Comparison of ENCODE assay signal across 8 cellular contexts in genomic region chr1:61588736-61589381, GRCh38.
A peak's percentile ranks its signal among the peaks of the same experiment; 100 is the strongest.
DNase-seq lines count a peak whose midpoint lies in the region; ATAC-seq and TF ChIP-seq lines count a peak whose summit lies in the region.

No MANE protein-coding gene starts in this region.

- no peak overlapping the region for H3K27ac Mint-ChIP-seq in activated CD8-positive, alpha-beta T cell treated with anti-CD3 and anti-CD28 coated beads for 36 hours

- peaks cover 2% of the 10 kb centered on the region for H3K27me3 Mint-ChIP-seq in activated CD8-positive, alpha-beta T cell treated with anti-CD3 and anti-CD28 coated beads for 36 hours

- CTCF ChIA-PET in activated CD8-positive, alpha-beta T cell treated with anti-CD3 and anti-CD28 coated beads for 36 hours (lab: Charles Lee), result interaction anchor here (0.6 to 2.8 kb wide), 37 partner anchors 9 to 1612 kb away, joined by 3 to 17 read pairs (median 4); no protein-coding TSS in a partner anchor

- H3K9ac ChIP-seq in neural cell (ENCODE audit: low read length), result no peak overlapping the region

- POLR2A ChIA-PET in activated CD8-positive, alpha-beta T cell treated with anti-CD3 and anti-CD28 coated beads for 36 hours (lab: Charles Lee), result no interaction called here

- no peaks in the 10 kb centered on the region for H3K9me3 ChIP-seq in neural cell (ENCODE audit: low read length)

- H3K9me2 ChIP-seq in neural cell (ENCODE audit: insufficient read depth, low read length), result no peaks in the 10 kb centered on the region

- H3K79me2 ChIP-seq in neural cell (replicated peaks; ENCODE audit: insufficient read depth, low read length), result no peaks in the 10 kb centered on the region

- H3F3A ChIP-seq in neural cell (ENCODE audit: insufficient read depth, low read length, poor library complexity, severe bottlenecking), result no peaks in the 10 kb centered on the region

- peak; percentile 73 for TF ChIP-seq CTCF in activated CD8-positive, alpha-beta T cell treated with anti-CD3 and anti-CD28 coated beads for 36 hours (IDR thresholded peaks at IDR 0.05)
- TF ChIP-seq CTCF in epithelial cell of proximal tubule (conservative IDR thresholded peaks at IDR 0.05; ENCODE audit: low read depth, low read length), result peak; percentile 95
- peak; percentile 75 for TF ChIP-seq CTCF in neural cell (IDR thresholded peaks at IDR 0.05; ENCODE audit: poor library complexity, severe bottlenecking)

- H3K4me1 Mint-ChIP-seq in activated CD8-positive, alpha-beta T cell treated with anti-CD3 and anti-CD28 coated beads for 36 hours (ENCODE audit: low read depth), result no peaks in the 10 kb centered on the region

- no peak overlapping the region for H3K27ac ChIP-seq in neural cell (ENCODE audit: low read length)

- intact Hi-C loops in activated CD8-positive, alpha-beta T cell treated with anti-CD3 and anti-CD28 coated beads for 36 hours (cut with micrococcal nuclease), result loop anchor here (10.0 kb wide), 2 partner anchors 124 to 544 kb away; no protein-coding TSS in a partner anchor

- DNase-seq in COLO668 (lab: John Stamatoyannopoulos, UW; ENCODE audit: unreplicated experiment) (peak; percentile 82), NCI-H82 (lab: John Stamatoyannopoulos, UW) (peak; percentile 92), epithelial cell of proximal tubule (ENCODE audit: low read depth) (peak; percentile 19), ureter (ENCODE audit: low spot score) (peak; percentile 65)
- peak; percentile 83 for DNase-seq in activated CD8-positive, alpha-beta T cell treated with anti-CD3 and anti-CD28 coated beads for 36 hours

- H3K36me3 ChIP-seq in neural cell (ENCODE audit: insufficient read depth, low read length), result no peaks in the 10 kb centered on the region

- H3K9me3 Mint-ChIP-seq in activated CD8-positive, alpha-beta T cell treated with anti-CD3 and anti-CD28 coated beads for 36 hours, result no peaks in the 10 kb centered on the region

- H2AFZ ChIP-seq in neural cell (ENCODE audit: low read depth, low read length), result no peak overlapping the region

- no peak overlapping the region for H3K4me3 ChIP-seq in epithelial cell of proximal tubule (ENCODE audit: low read depth, low read length)
- no peak overlapping the region for H3K4me3 ChIP-seq in neural cell (ENCODE audit: low read length)

- TF ChIP-seq EP300 in neural cell (conservative IDR thresholded peaks at IDR 0.05; ENCODE audit: poor library complexity, severe bottlenecking), result no peak

- no peaks in the 10 kb centered on the region for H4K20me1 ChIP-seq in neural cell (ENCODE audit: insufficient read depth)

- peak; percentile 94 for ATAC-seq in GM19467 (IDR thresholded peaks at IDR 0.05; ENCODE audit: unreplicated experiment)
- peak; percentile 70 for ATAC-seq in HG03575 (IDR thresholded peaks at IDR 0.05; ENCODE audit: extremely low read depth, insufficient number of reproducible peaks, low FRiP score, unreplicated experiment)
- peak; percentile 83 for ATAC-seq in activated CD8-positive, alpha-beta T cell treated with anti-CD3 and anti-CD28 coated beads for 36 hours

- no peak overlapping the region for H3K4me3 Mint-ChIP-seq in activated CD8-positive, alpha-beta T cell treated with anti-CD3 and anti-CD28 coated beads for 36 hours

- no peaks in the 10 kb centered on the region for H3K36me3 Mint-ChIP-seq in activated CD8-positive, alpha-beta T cell treated with anti-CD3 and anti-CD28 coated beads for 36 hours (ENCODE audit: low read depth)

- peak; percentile 71 for TF ChIP-seq RAD21 in neural cell (conservative IDR thresholded peaks at IDR 0.05)

- H3K27me3 ChIP-seq in neural cell (ENCODE audit: insufficient read depth, low read depth, low read length), result no peaks in the 10 kb centered on the region

- H3K4me2 ChIP-seq in neural cell (ENCODE audit: low read length), result no peak overlapping the region

TF ChIP-seq in neural cell, 6 proteins besides CTCF, POLR2A, EP300 and RAD21:
- TF ChIP-seq TAF1 (IDR thresholded peaks at IDR 0.05; ENCODE audit: low read depth) (no peak), EZH2 (IDR thresholded peaks at IDR 0.05; ENCODE audit: borderline replicate concordance, insufficient read depth, low read length, poor library complexity, severe bottlenecking) (no peak), POLR2AphosphoS5 (IDR thresholded peaks at IDR 0.05) (no peak), MXI1 (conservative IDR thresholded peaks at IDR 0.05; ENCODE audit: poor library complexity, severe bottlenecking) (no peak), SMC3 (conservative IDR thresholded peaks at IDR 0.05; ENCODE audit: poor library complexity) (peak; percentile 81)
- TF ChIP-seq, protein P1, sequence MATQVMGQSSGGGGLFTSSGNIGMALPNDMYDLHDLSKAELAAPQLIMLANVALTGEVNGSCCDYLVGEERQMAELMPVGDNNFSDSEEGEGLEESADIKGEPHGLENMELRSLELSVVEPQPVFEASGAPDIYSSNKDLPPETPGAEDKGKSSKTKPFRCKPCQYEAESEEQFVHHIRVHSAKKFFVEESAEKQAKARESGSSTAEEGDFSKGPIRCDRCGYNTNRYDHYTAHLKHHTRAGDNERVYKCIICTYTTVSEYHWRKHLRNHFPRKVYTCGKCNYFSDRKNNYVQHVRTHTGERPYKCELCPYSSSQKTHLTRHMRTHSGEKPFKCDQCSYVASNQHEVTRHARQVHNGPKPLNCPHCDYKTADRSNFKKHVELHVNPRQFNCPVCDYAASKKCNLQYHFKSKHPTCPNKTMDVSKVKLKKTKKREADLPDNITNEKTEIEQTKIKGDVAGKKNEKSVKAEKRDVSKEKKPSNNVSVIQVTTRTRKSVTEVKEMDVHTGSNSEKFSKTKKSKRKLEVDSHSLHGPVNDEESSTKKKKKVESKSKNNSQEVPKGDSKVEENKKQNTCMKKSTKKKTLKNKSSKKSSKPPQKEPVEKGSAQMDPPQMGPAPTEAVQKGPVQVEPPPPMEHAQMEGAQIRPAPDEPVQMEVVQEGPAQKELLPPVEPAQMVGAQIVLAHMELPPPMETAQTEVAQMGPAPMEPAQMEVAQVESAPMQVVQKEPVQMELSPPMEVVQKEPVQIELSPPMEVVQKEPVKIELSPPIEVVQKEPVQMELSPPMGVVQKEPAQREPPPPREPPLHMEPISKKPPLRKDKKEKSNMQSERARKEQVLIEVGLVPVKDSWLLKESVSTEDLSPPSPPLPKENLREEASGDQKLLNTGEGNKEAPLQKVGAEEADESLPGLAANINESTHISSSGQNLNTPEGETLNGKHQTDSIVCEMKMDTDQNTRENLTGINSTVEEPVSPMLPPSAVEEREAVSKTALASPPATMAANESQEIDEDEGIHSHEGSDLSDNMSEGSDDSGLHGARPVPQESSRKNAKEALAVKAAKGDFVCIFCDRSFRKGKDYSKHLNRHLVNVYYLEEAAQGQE (IDR thresholded peaks at IDR 0.05; ENCODE audit: borderline replicate concordance), result no peak
TF ChIP-seq in neural cell: peak in this region for 1.

Comparison
In these comparisons a context has a peak if more than half of its experiments do, and no peak if none do; other contexts are left out.
1. DNase-seq: peak in every context shown above with its lines; median percentile 92 in NCI-H82; 83 in activated CD8-positive, alpha-beta T cell treated with anti-CD3 and anti-CD28 coated beads for 36 hours; 82 in COLO668; 65 in ureter; 19 in epithelial cell of proximal tubule.